ENCODE assay signal across 13 cellular contexts in the genomic region with DNA sequence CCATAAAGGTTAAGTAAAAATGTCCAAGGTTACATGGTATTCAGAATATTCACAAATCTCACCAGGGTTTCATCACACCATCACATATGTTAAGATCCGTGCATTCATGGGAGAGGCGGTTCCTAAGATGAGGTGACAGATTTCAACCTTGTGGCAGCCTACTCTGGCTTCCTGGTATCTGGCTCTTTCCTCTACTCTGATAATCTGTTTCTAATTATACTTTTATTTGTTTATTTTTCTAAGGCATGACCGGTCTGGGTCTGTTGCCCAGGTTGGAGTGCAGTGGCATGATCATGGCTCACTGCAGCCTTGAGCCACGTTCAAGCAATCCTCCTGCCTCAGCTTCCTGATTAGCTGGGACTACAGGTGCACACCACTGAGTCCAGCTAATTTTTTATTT. TPM values are rescaled to one million over a fixed set of nuclear protein-coding genes. Genes with fewer than 3 reads are reported as not detected.
DNase-seq lines count a peak whose midpoint lies in the region; ATAC-seq, FAIRE-seq and TF ChIP-seq lines count a peak whose summit lies in the region.
"Had no signal": no experiment of that assay in that cellular context is flagged by ENCODE, and none has a peak within 500 bp of the region (broad histone marks: within the 10 kb centered on the region; RNA-seq: fewer than 3 reads in every experiment).

No MANE protein-coding gene starts in this region.

- no peak overlapping the region for H3K27ac ChIP-seq in A549
- H3K27ac ChIP-seq in effector memory CD4-positive, alpha-beta T cell (ENCODE audit: insufficient read depth, low read length, poor library complexity, severe bottlenecking), result no peak overlapping the region

- in situ Hi-C loops in astrocyte of the spinal cord (cut with HindIII; ENCODE audit: low sequenced_read_pairs), result no loop called here

- no peak for TF ChIP-seq RAD21 in A549 (conservative IDR thresholded peaks at IDR 0.05 in 1 of 2, IDR thresholded peaks at IDR 0.05 in 1 of 2)

- TF ChIP-seq POLR2A in A549 (IDR thresholded peaks at IDR 0.05; ENCODE audit: low read length), result no peak

- H3K4me3 ChIP-seq in A549 (no peak overlapping the region), astrocyte of the spinal cord (ENCODE audit: low read depth, low read length) (no peak overlapping the region)
- H3K4me3 ChIP-seq in effector memory CD4-positive, alpha-beta T cell (ENCODE audit: insufficient read depth, low read depth, low read length, poor library complexity, severe bottlenecking), result no peak overlapping the region

- 59% methylated on average over 4 of the region's 4 CpGs for WGBS in A549 (ENCODE audit: missing lambda C conversion rate)

- H3K9me3 ChIP-seq in A549, result no peaks in the 10 kb centered on the region
- H3K9me3 ChIP-seq in effector memory CD4-positive, alpha-beta T cell (ENCODE audit: control insufficient read depth, low read length), result no peaks in the 10 kb centered on the region

- no peaks in the 10 kb centered on the region for H3K36me3 ChIP-seq in effector memory CD4-positive, alpha-beta T cell (ENCODE audit: control insufficient read depth, insufficient read depth, low read length)

- ATAC-seq in A549, result peak in 1 of 2 experiments; percentile 27; a peak in 1 of 6 replicates
- ATAC-seq in HG03432 (IDR thresholded peaks at IDR 0.05; ENCODE audit: unreplicated experiment), result no peak
- no peak for ATAC-seq in omental fat pad (ENCODE audit: low FRiP score)

- peak overlapping the region; percentile 11; the same call in 1 of the 3 replicates for H3K4me2 ChIP-seq in A549

- H3K27me3 ChIP-seq in effector memory CD4-positive, alpha-beta T cell (replicated peaks; ENCODE audit: control insufficient read depth, insufficient read depth, low read length, poor library complexity, severe bottlenecking), result no peaks in the 10 kb centered on the region

- peaks cover 7% of the 10 kb centered on the region for H3K4me1 ChIP-seq in A549
- peaks cover 4% of the 10 kb centered on the region for H3K4me1 ChIP-seq in effector memory CD4-positive, alpha-beta T cell (ENCODE audit: control insufficient read depth, insufficient read depth, low read length, poor library complexity, severe bottlenecking)

- POLR2A ChIA-PET in A549 (lab: Yijun Ruan, JAX), result no interaction called here

- DNase-seq in A549 (ENCODE audit: low read depth in 1 of 2, low spot score in 1 of 2) (no peak), H4 (ENCODE audit: low spot score) (peak; percentile 20), astrocyte of the spinal cord (ENCODE audit: low read depth, low spot score) (peak; percentile 20), hepatic stellate cell (ENCODE audit: low spot score) (peak; percentile 42), NOMO-1 treated with DMSO at 0.1 percent for 48 hours (lab: John Stamatoyannopoulos, UW; ENCODE audit: unreplicated experiment) (no peak), omental fat pad (ENCODE audit: low spot score) (no peak)
- DNase-seq in effector memory CD4-positive, alpha-beta T cell, result no peak
- DNase-seq: activated CD4-positive, alpha-beta T cell treated with anti-CD3 and anti-CD28 coated beads, Interleukin-2, amount 10 ng/mL, durations not matched to agents 7 days and 5 days; activated naive CD8-positive, alpha-beta T cell treated with anti-CD3 and anti-CD28 coated beads, Interleukin-2, amount 10 ng/mL, durations not matched to agents 7 days and 5 days; CD4-positive, CD25-positive, alpha-beta regulatory T cell; NCI-H187 had no signal

- CTCF ChIA-PET in A549 (lab: Yijun Ruan, JAX), result no interaction called here

- no peak for TF ChIP-seq EP300 in A549 (IDR thresholded peaks at IDR 0.05)

- TF ChIP-seq CTCF in A549 (IDR thresholded peaks at IDR 0.05) (no peak), astrocyte of the spinal cord (IDR thresholded peaks at IDR 0.05; ENCODE audit: low read depth, low read length) (no peak), omental fat pad (IDR thresholded peaks at IDR 0.05) (no peak)

- FAIRE-seq in A549 (lab: Jason Lieb, UNC), result no peak
- FAIRE-seq: GM18507 had no signal

TF ChIP-seq in A549, 52 proteins besides CTCF, POLR2A, EP300 and RAD21:
- TF ChIP-seq RFX5 (IDR thresholded peaks at IDR 0.05), result no peak
- TF ChIP-seq, protein P1, sequence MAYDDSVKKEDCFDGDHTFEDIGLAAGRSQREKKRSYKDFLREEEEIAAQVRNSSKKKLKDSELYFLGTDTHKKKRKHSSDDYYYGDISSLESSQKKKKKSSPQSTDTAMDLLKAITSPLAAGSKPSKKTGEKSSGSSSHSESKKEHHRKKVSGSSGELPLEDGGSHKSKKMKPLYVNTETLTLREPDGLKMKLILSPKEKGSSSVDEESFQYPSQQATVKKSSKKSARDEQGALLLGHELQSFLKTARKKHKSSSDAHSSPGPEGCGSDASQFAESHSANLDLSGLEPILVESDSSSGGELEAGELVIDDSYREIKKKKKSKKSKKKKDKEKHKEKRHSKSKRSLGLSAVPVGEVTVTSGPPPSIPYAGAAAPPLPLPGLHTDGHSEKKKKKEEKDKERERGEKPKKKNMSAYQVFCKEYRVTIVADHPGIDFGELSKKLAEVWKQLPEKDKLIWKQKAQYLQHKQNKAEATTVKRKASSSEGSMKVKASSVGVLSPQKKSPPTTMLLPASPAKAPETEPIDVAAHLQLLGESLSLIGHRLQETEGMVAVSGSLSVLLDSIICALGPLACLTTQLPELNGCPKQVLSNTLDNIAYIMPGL (CRISPR knock-in tag; IDR thresholded peaks at IDR 0.05; ENCODE audit: borderline replicate concordance), result no peak
- TF ChIP-seq, protein P2, sequence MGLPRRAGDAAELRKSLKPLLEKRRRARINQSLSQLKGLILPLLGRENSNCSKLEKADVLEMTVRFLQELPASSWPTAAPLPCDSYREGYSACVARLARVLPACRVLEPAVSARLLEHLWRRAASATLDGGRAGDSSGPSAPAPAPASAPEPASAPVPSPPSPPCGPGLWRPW (IDR thresholded peaks at IDR 0.05), result no peak
- no peak for TF ChIP-seq MYC (IDR thresholded peaks at IDR 0.05; ENCODE audit: borderline replicate concordance, low read length)
- TF ChIP-seq BHLHE40 (IDR thresholded peaks at IDR 0.05; ENCODE audit: low read depth, low read length), result no peak
- no peak for TF ChIP-seq FOSB (CRISPR knock-in tag; IDR thresholded peaks at IDR 0.05)
- TF ChIP-seq, protein P3, sequence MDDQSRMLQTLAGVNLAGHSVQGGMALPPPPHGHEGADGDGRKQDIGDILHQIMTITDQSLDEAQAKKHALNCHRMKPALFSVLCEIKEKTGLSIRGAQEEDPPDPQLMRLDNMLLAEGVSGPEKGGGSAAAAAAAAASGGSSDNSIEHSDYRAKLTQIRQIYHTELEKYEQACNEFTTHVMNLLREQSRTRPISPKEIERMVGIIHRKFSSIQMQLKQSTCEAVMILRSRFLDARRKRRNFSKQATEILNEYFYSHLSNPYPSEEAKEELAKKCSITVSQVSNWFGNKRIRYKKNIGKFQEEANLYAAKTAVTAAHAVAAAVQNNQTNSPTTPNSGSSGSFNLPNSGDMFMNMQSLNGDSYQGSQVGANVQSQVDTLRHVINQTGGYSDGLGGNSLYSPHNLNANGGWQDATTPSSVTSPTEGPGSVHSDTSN (IDR thresholded peaks at IDR 0.05), result no peak
- TF ChIP-seq HOXA7 (CRISPR knock-in tag; IDR thresholded peaks at IDR 0.05), result no peak
- TF ChIP-seq SMC3 (IDR thresholded peaks at IDR 0.05), result no peak
- no peak for TF ChIP-seq NPAS2 (CRISPR knock-in tag; IDR thresholded peaks at IDR 0.05; ENCODE audit: borderline replicate concordance)
- TF ChIP-seq CHD2 (IDR thresholded peaks at IDR 0.05; ENCODE audit: low read length, partially characterized antibody), result no peak
- no peak for TF ChIP-seq PHF8 (IDR thresholded peaks at IDR 0.05; ENCODE audit: borderline replicate concordance, low read depth)
- no peak for TF ChIP-seq RCOR1 (IDR thresholded peaks at IDR 0.05; ENCODE audit: low read depth, low read length)
- TF ChIP-seq HOXB13 (CRISPR knock-in tag; IDR thresholded peaks at IDR 0.05; ENCODE audit: low read depth), result no peak
- TF ChIP-seq ZNF302 (CRISPR knock-in tag; IDR thresholded peaks at IDR 0.05), result no peak
- TF ChIP-seq ZC3H11A (IDR thresholded peaks at IDR 0.05), result no peak
TF ChIP-seq in A549: peak in this region for 0.

RNA-seq across cellular contexts. Expression of a gene that starts 34.4 kb away (rescaled TPM):
- 94.6 and 109 TPM in 2 replicates for polyA plus RNA-seq in A549 (2011; rRNA removed)
- polyA plus RNA-seq in A549 (2012; cell fraction: cytosol; rRNA removed), result 58.4 and 73.0 TPM in 2 replicates
- 88.5 and 123 TPM in 2 replicates for polyA plus RNA-seq in A549 (2012; cell fraction: nucleus; rRNA removed)
- polyA plus RNA-seq in A549 (2017; fragmentation: RNase III; extraction: RNeasy Plus Mini Kit Qiagen cat#74134 plus additional on column Dnase treatment), result 54.2 to 57.0 TPM (median 56.2 TPM) in 3 replicates
- polyA minus RNA-seq in A549 (2011; rRNA and poly(A)+ RNA removed), result 132 and 135 TPM in 2 replicates
- 81.5 and 89.2 TPM in 2 replicates for total RNA-seq in H4 (2014; rRNA removed; shearing (Covaris generic))
- 100 to 1,000 TPM in 2 of 4 donors, 10 to 100 TPM in 2; 83.4 to 120 (median 106) TPM for total RNA-seq in omental fat pad

Comparison
In these comparisons a context has a peak if more than half of its experiments do, and no peak if none do; other contexts are left out.
1. DNase-seq: peak in H4 (single experiment), astrocyte of the spinal cord (single experiment) and hepatic stellate cell (single experiment); none in A549 (0 of 2), effector memory CD4-positive, alpha-beta T cell (0 of 3), NOMO-1 treated with DMSO at 0.1 percent for 48 hours (single experiment) and omental fat pad (single experiment).